In the genomic region with DNA sequence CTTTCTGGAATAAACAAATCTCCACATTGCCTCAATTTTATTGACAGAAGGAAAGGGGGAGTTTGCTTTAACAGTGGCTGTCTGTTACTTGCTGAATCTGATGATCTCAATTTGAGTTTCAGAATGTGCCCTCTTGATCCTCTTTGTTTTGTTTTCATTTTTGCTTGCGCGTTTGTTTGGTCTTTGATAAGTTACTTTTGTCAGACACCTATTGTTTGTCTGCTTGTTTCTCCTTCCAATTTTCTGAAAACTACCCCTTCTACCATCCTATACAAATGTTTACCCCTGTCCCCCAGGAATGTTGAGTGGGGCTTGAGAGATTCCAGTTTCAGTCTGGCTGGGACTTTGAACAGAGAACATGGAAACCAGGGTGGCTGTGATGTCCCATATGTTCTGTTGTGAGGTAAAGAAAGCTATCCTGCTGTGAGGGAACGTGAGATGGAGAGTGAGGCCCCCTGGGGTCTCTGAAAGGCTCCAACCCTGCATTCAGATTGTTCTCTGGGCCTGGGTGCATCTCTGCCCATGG, we compare ENCODE assay signal across 1 cellular context.
TF ChIP-seq lines count a peak whose summit lies in the region.

No MANE protein-coding gene starts in this region.

TF ChIP-seq in HepG2, 621 proteins besides CTCF, POLR2A, EP300 and RAD21 (continued from another document and continues in another):
- TF ChIP-seq, protein P1, sequence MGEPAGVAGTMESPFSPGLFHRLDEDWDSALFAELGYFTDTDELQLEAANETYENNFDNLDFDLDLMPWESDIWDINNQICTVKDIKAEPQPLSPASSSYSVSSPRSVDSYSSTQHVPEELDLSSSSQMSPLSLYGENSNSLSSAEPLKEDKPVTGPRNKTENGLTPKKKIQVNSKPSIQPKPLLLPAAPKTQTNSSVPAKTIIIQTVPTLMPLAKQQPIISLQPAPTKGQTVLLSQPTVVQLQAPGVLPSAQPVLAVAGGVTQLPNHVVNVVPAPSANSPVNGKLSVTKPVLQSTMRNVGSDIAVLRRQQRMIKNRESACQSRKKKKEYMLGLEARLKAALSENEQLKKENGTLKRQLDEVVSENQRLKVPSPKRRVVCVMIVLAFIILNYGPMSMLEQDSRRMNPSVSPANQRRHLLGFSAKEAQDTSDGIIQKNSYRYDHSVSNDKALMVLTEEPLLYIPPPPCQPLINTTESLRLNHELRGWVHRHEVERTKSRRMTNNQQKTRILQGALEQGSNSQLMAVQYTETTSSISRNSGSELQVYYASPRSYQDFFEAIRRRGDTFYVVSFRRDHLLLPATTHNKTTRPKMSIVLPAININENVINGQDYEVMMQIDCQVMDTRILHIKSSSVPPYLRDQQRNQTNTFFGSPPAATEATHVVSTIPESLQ (CRISPR knock-in tag; conservative IDR thresholded peaks at IDR 0.05): no peak
- peak; percentile 49 for TF ChIP-seq HDAC2 (CRISPR knock-in tag; IDR thresholded peaks at IDR 0.05)
- no peak for TF ChIP-seq GZF1 (CRISPR knock-in tag; IDR thresholded peaks at IDR 0.05)
- TF ChIP-seq, protein P2, sequence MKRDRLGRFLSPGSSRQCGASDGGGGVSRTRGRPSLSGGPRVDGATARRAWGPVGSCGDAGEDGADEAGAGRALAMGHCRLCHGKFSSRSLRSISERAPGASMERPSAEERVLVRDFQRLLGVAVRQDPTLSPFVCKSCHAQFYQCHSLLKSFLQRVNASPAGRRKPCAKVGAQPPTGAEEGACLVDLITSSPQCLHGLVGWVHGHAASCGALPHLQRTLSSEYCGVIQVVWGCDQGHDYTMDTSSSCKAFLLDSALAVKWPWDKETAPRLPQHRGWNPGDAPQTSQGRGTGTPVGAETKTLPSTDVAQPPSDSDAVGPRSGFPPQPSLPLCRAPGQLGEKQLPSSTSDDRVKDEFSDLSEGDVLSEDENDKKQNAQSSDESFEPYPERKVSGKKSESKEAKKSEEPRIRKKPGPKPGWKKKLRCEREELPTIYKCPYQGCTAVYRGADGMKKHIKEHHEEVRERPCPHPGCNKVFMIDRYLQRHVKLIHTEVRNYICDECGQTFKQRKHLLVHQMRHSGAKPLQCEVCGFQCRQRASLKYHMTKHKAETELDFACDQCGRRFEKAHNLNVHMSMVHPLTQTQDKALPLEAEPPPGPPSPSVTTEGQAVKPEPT (CRISPR knock-in tag; IDR thresholded peaks at IDR 0.05; ENCODE audit: low read depth): no peak
- TF ChIP-seq ZBTB46 (CRISPR knock-in tag; IDR thresholded peaks at IDR 0.05; ENCODE audit: borderline replicate concordance): no peak
- peak; percentile 60 for TF ChIP-seq POGZ (CRISPR knock-in tag; IDR thresholded peaks at IDR 0.05)
- TF ChIP-seq GFI1 (CRISPR knock-in tag; IDR thresholded peaks at IDR 0.05; ENCODE audit: borderline replicate concordance): peak; percentile 84
- no peak for TF ChIP-seq NFYC (CRISPR knock-in tag; IDR thresholded peaks at IDR 0.05)
- TF ChIP-seq RORA (CRISPR knock-in tag; IDR thresholded peaks at IDR 0.05): no peak
- no peak for TF ChIP-seq IRF2 (CRISPR knock-in tag; IDR thresholded peaks at IDR 0.05)
- TF ChIP-seq ZNF570 (CRISPR knock-in tag; IDR thresholded peaks at IDR 0.05; ENCODE audit: borderline replicate concordance): no peak
- no peak for TF ChIP-seq NPAS2 (CRISPR knock-in tag; IDR thresholded peaks at IDR 0.05; ENCODE audit: borderline replicate concordance)
- TF ChIP-seq ZNF678 (CRISPR knock-in tag; IDR thresholded peaks at IDR 0.05): no peak
- no peak for TF ChIP-seq PHF8 (CRISPR knock-in tag; IDR thresholded peaks at IDR 0.05)
- TF ChIP-seq ARNT (IDR thresholded peaks at IDR 0.05): no peak
- no peak for TF ChIP-seq ATF5 (CRISPR knock-in tag; IDR thresholded peaks at IDR 0.05; ENCODE audit: low read depth)
- no peak for TF ChIP-seq TCF12 (IDR thresholded peaks at IDR 0.05)
- TF ChIP-seq TCF12 (CRISPR knock-in tag; IDR thresholded peaks at IDR 0.05): no peak
- no peak for TF ChIP-seq NONO (IDR thresholded peaks at IDR 0.05)
- no peak for TF ChIP-seq NONO (CRISPR knock-in tag; conservative IDR thresholded peaks at IDR 0.05)
- TF ChIP-seq GTF2F1 (IDR thresholded peaks at IDR 0.05; ENCODE audit: low read length): no peak
- TF ChIP-seq ZBTB20 (CRISPR knock-in tag; IDR thresholded peaks at IDR 0.05; ENCODE audit: borderline replicate concordance, low read depth): 0 out of 2 replicates have a peak, but pooled peaks have one; percentile 17
- TF ChIP-seq, protein P3, sequence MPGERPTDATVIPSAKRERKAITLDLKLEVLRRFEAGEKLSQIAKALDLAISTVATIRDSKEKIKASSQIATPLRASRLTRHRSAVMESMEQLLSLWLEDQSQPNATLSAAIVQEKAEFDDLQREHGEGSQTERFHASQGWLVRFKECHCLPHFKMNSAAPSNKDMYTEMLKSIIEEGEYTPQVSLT (CRISPR knock-in tag; IDR thresholded peaks at IDR 0.05; ENCODE audit: borderline replicate concordance, low read depth): no peak
- no peak for TF ChIP-seq CREB1 (IDR thresholded peaks at IDR 0.05)
- peak; percentile 22; the same call in 1 of the 2 replicates for TF ChIP-seq CREB1 (CRISPR knock-in tag; IDR thresholded peaks at IDR 0.05)
- 0 out of 2 replicates have a peak, but pooled peaks have one; percentile 33 for TF ChIP-seq ZNF136 (CRISPR knock-in tag; IDR thresholded peaks at IDR 0.05; ENCODE audit: low read depth)
- TF ChIP-seq, protein P4, sequence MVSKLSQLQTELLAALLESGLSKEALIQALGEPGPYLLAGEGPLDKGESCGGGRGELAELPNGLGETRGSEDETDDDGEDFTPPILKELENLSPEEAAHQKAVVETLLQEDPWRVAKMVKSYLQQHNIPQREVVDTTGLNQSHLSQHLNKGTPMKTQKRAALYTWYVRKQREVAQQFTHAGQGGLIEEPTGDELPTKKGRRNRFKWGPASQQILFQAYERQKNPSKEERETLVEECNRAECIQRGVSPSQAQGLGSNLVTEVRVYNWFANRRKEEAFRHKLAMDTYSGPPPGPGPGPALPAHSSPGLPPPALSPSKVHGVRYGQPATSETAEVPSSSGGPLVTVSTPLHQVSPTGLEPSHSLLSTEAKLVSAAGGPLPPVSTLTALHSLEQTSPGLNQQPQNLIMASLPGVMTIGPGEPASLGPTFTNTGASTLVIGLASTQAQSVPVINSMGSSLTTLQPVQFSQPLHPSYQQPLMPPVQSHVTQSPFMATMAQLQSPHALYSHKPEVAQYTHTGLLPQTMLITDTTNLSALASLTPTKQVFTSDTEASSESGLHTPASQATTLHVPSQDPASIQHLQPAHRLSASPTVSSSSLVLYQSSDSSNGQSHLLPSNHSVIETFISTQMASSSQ (IDR thresholded peaks at IDR 0.05; ENCODE audit: low read depth): peak; percentile 41
- TF ChIP-seq, protein P4 (CRISPR knock-in tag; IDR thresholded peaks at IDR 0.05; ENCODE audit: borderline replicate concordance): no peak; the same call in 1 of the 2 replicates
- TF ChIP-seq, protein P5, sequence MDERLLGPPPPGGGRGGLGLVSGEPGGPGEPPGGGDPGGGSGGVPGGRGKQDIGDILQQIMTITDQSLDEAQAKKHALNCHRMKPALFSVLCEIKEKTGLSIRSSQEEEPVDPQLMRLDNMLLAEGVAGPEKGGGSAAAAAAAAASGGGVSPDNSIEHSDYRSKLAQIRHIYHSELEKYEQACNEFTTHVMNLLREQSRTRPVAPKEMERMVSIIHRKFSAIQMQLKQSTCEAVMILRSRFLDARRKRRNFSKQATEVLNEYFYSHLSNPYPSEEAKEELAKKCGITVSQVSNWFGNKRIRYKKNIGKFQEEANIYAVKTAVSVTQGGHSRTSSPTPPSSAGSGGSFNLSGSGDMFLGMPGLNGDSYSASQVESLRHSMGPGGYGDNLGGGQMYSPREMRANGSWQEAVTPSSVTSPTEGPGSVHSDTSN (CRISPR knock-in tag; IDR thresholded peaks at IDR 0.05): no peak
- no peak for TF ChIP-seq GABPB1 (CRISPR knock-in tag; IDR thresholded peaks at IDR 0.05)
- no peak for TF ChIP-seq SETDB1 (CRISPR knock-in tag; IDR thresholded peaks at IDR 0.05; ENCODE audit: borderline replicate concordance)
- TF ChIP-seq ATF4 (CRISPR knock-in tag; IDR thresholded peaks at IDR 0.05): 0 out of 4 replicates have a peak, but pooled peaks of 1 of the 2 experiments have one; percentile 12
- no peak for TF ChIP-seq KLF9 (CRISPR knock-in tag; IDR thresholded peaks at IDR 0.05; ENCODE audit: low read depth)
- no peak for TF ChIP-seq DNMT1 (CRISPR knock-in tag; IDR thresholded peaks at IDR 0.05)
- 0 out of 2 replicates have a peak, but pooled peaks have one; percentile 16 for TF ChIP-seq TARDBP (CRISPR knock-in tag; IDR thresholded peaks at IDR 0.05)
- peak; percentile 49; the same call in 1 of the 2 replicates for TF ChIP-seq RERE (CRISPR knock-in tag; IDR thresholded peaks at IDR 0.05; ENCODE audit: low read depth)
- TF ChIP-seq, protein P6, sequence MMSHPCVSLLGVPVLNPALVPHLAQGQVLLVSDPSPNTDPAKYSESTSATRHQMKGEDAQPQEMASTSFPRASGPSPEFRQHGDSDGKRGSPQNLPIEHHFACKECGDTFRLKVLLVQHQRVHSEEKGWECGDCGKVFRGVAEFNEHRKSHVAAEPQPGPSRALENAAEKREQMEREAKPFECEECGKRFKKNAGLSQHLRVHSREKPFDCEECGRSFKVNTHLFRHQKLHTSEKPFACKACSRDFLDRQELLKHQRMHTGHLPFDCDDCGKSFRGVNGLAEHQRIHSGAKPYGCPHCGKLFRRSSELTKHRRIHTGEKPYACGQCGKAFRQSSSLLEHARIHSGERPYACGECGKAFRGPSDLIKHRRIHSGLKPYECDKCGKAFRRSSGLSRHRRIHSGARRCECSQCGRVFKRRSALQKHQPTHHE (CRISPR knock-in tag; IDR thresholded peaks at IDR 0.05; ENCODE audit: borderline replicate concordance): no peak
